19 cellular contexts compared by ENCODE assay signal in genomic region chr1:210709694-210710093, GRCh38.
DNase-seq lines count a peak whose midpoint lies in the region; ATAC-seq, FAIRE-seq and TF ChIP-seq lines count a peak whose summit lies in the region.
"Had no signal": no experiment of that assay in that cellular context is flagged by ENCODE, and none has a peak within 500 bp of the region (broad histone marks: within the 10 kb centered on the region; RNA-seq: fewer than 3 reads in every experiment).

No MANE protein-coding gene starts in this region.

- no peaks in the 10 kb centered on the region for H3K9me1 ChIP-seq in IMR-90 (ENCODE audit: insufficient read depth, low read length)
- no peaks in the 10 kb centered on the region for H3K9me1 ChIP-seq in K562 (ENCODE audit: control insufficient read depth, insufficient read depth, low read length)

- FAIRE-seq in K562 (lab: Jason Lieb, UNC) = no peak
- FAIRE-seq: G401.6, GM12891, HTR-8/SVneo had no signal

- TF ChIP-seq POLR2A in IMR-90 (IDR thresholded peaks at IDR 0.05; ENCODE audit: low read depth, low read length) (no peak), K562 (conservative IDR thresholded peaks at IDR 0.05) (no peak)

- no peak overlapping the region for H3K23ac ChIP-seq in IMR-90 (ENCODE audit: low read depth, low read length)

- H3K27ac ChIP-seq in IMR-90 (ENCODE audit: insufficient read depth, low read length) (no peak overlapping the region), K562 (ENCODE audit: extremely low read depth, low read depth, low read length) (no peak overlapping the region)

- H3K36me3 ChIP-seq in IMR-90 (ENCODE audit: control insufficient read depth, insufficient read depth, low read length) (no peaks in the 10 kb centered on the region), K562 (ENCODE audit: control insufficient read depth, insufficient read depth, low read length) (no peaks in the 10 kb centered on the region)

- H3K56ac ChIP-seq in IMR-90 (ENCODE audit: extremely low read depth, insufficient read depth, low read length) = no peak overlapping the region

- no peak overlapping the region for H2AK9ac ChIP-seq in IMR-90 (replicated peaks; ENCODE audit: low read depth, low read length, poor library complexity)

- H3K79me1 ChIP-seq in IMR-90 (ENCODE audit: low read depth in 1 of 2, low read length in 2 of 2) = no peaks in the 10 kb centered on the region

- H2BK15ac ChIP-seq in IMR-90 (ENCODE audit: low read depth, low read length) = no peak overlapping the region

- H3K18ac ChIP-seq in IMR-90 (ENCODE audit: low read depth, low read length) = no peak overlapping the region

- in situ Hi-C loops in IMR-90 (cut with MboI; ENCODE audit: low sequenced_read_pairs) = no loop called here
- in situ Hi-C loops in K562 (cut with MboI) = no loop called here

- H3K4me2 ChIP-seq in IMR-90 (ENCODE audit: low read depth, low read length) = no peak overlapping the region
- no peak overlapping the region for H3K4me2 ChIP-seq in K562 (ENCODE audit: insufficient read depth, low read length)

- CTCF ChIA-PET in IMR-90 (lab: Yijun Ruan, JAX) = no interaction called here
- CTCF ChIA-PET in K562 (lab: Yijun Ruan, JAX; ENCODE audit: low intra/inter-chr PET ratio) = no interaction called here

- ATAC-seq in IMR-90 (ENCODE audit: low read depth) (no peak), K562 (no peak)
- ATAC-seq: SK-N-SH treated with all-trans-retinoic acid at 6 μM for 48 hours had no signal

- H3K4me3 ChIP-seq in AG10803 (ENCODE audit: low read length) (no peak overlapping the region), IMR-90 (ENCODE audit: insufficient read depth, low read depth, low read length) (no peak overlapping the region), K562 (no peak overlapping the region)

- H3K9me3 ChIP-seq in IMR-90 (ENCODE audit: control insufficient read depth, insufficient read depth, low read length) (no peaks in the 10 kb centered on the region), K562 (replicated peaks; ENCODE audit: control insufficient read depth, insufficient read depth, low read depth, low read length) (no peaks in the 10 kb centered on the region)

- BruUV-seq in IMR-90 (replicated peaks; lab: Mats Ljungman, UMichigan) (no TSS peak), K562 (replicated peaks; lab: Mats Ljungman, UMichigan) (no TSS peak)

- H3K27me3 ChIP-seq in IMR-90 (ENCODE audit: control insufficient read depth, insufficient read depth, low read length) (no peaks in the 10 kb centered on the region), K562 (ENCODE audit: control insufficient read depth in 2 of 2, insufficient read depth in 2 of 2, low read length in 2 of 2) (peaks cover 0 to 6% of the 10 kb centered on the region in 2 experiments; a peak in 3 of 5 replicates)

- TF ChIP-seq EP300 in K562 (IDR thresholded peaks at IDR 0.05; ENCODE audit: low read length) = no peak

- H4K91ac ChIP-seq in IMR-90 (ENCODE audit: insufficient read depth, low read depth, low read length) = no peak overlapping the region

- no peak overlapping the region for H2AFZ ChIP-seq in IMR-90 (replicated peaks; ENCODE audit: low read length, poor library complexity)
- H2AFZ ChIP-seq in K562 (ENCODE audit: low read depth, low read length) = no peak overlapping the region

- H3K14ac ChIP-seq in IMR-90 (replicated peaks; ENCODE audit: low read depth, low read length) = no peak overlapping the region

- no peak overlapping the region for H2BK20ac ChIP-seq in IMR-90 (ENCODE audit: low read depth, low read length)

- dilution Hi-C loops in IMR-90 (cut with HindIII; ENCODE audit: low sequenced_read_pairs, unreplicated experiment) = no loop called here

- no peaks in the 10 kb centered on the region for H4K20me1 ChIP-seq in IMR-90 (ENCODE audit: insufficient read depth, low read length)
- H4K20me1 ChIP-seq in K562 (replicated peaks; ENCODE audit: control insufficient read depth, insufficient read depth, low read length) = no peaks in the 10 kb centered on the region

- H4K8ac ChIP-seq in IMR-90 (ENCODE audit: low read depth in 2 of 2, low read length in 2 of 2) = no peak overlapping the region

- no peak overlapping the region for H2BK120ac ChIP-seq in IMR-90 (ENCODE audit: low read depth, low read length)

- TF ChIP-seq CTCF in AG10803 (conservative IDR thresholded peaks at IDR 0.05; ENCODE audit: low read length) (no peak), IMR-90 (conservative IDR thresholded peaks at IDR 0.05; ENCODE audit: low read depth, low read length) (no peak), K562 (IDR thresholded peaks at IDR 0.05 in 2 of 3, conservative IDR thresholded peaks at IDR 0.05 in 1 of 3; ENCODE audit: insufficient read depth in 2 of 3, low read depth in 1 of 3, low read length in 3 of 3) (no peak)

- H2AK5ac ChIP-seq in IMR-90 (ENCODE audit: low read depth, low read length) = no peak overlapping the region

- no peak overlapping the region for H2BK5ac ChIP-seq in IMR-90 (ENCODE audit: low read depth, low read length, poor library complexity, severe bottlenecking)

- no CpG with 5 or more reads among the region's 2 CpGs for WGBS in IMR-90 (ENCODE audit: extremely low coverage in 2 of 2, insufficient read length in 1 of 2), 2 experiments
- 0% methylated on average over 2 of the region's 2 CpGs for WGBS in K562 (ENCODE audit: insufficient coverage, low coverage, missing lambda C conversion rate)

- no peak for TF ChIP-seq RAD21 in IMR-90 (IDR thresholded peaks at IDR 0.05; ENCODE audit: low read length)
- no peak for TF ChIP-seq RAD21 in K562 (CRISPR knock-in tag; conservative IDR thresholded peaks at IDR 0.05 in 1 of 2, IDR thresholded peaks at IDR 0.05 in 1 of 2)

- no peak overlapping the region for H3K4ac ChIP-seq in IMR-90 (ENCODE audit: low read depth, low read length)

- DNase-seq in AG10803 (ENCODE audit: low read depth) (peak; percentile 12), IMR-90 (no peak), K562 (ENCODE audit: extremely low read depth in 1 of 4, low spot score in 3 of 4) (no peak), kidney tubule cell (ENCODE audit: low spot score) (peak; percentile 23), HuH-7.5 (ENCODE audit: low spot score) (no peak), NCI-H1092 (lab: John Stamatoyannopoulos, UW) (no peak), SW480 (ENCODE audit: low spot score) (no peak), NCI-H1694 (lab: John Stamatoyannopoulos, UW) (no peak)
- DNase-seq: Calu3; CD4-positive, alpha-beta T cell; HCEC 1CT; KG1; NCI-H146; NCI-H226; Right ventricle myocardium superior had no signal

- intact Hi-C loops in IMR-90 (cut with micrococcal nuclease) = loop anchor here (10.0 kb wide), 1 partner anchor 885 kb away; the partner anchor contains the start of gene UTP25
- intact Hi-C loops in K562 (cut with micrococcal nuclease) = loop anchor here (10.0 kb wide), 1 partner anchor 425 kb away; the partner anchor contains the start of gene KCNH1

- H3K4me1 ChIP-seq in IMR-90 (ENCODE audit: control insufficient read depth, insufficient read depth, low read length) (no peaks in the 10 kb centered on the region), K562 (replicated peaks in 1 of 2; ENCODE audit: control insufficient read depth in 2 of 2, insufficient read depth in 2 of 2, low read length in 2 of 2) (no peaks in the 10 kb centered on the region)

- POLR2A ChIA-PET in IMR-90 (lab: Charles Lee; ENCODE audit: unreplicated experiment) (no interaction called here), K562 (lab: Yijun Ruan, JAX) (no interaction called here)

- H4K5ac ChIP-seq in IMR-90 (ENCODE audit: low read depth, low read length) = no peak overlapping the region

- H3K9ac ChIP-seq in IMR-90 (ENCODE audit: low read depth, low read length) = no peak overlapping the region
- no peak overlapping the region for H3K9ac ChIP-seq in K562 (ENCODE audit: insufficient read depth in 1 of 2, low read depth in 2 of 2, low read length in 2 of 2)

- H3K79me2 ChIP-seq in K562 (ENCODE audit: control insufficient read depth, insufficient read depth, low read length) = no peaks in the 10 kb centered on the region

TF ChIP-seq in IMR-90, 13 proteins besides CTCF, POLR2A, EP300 and RAD21:
- no peak for TF ChIP-seq ELK1 (IDR thresholded peaks at IDR 0.05; ENCODE audit: borderline replicate concordance, low read depth, low read length)
- no peak for TF ChIP-seq NFE2L2 (IDR thresholded peaks at IDR 0.05; ENCODE audit: low read depth, low read length)
- peak; percentile 87 for TF ChIP-seq CEBPB (IDR thresholded peaks at IDR 0.05; ENCODE audit: low read depth, low read length)
- TF ChIP-seq RFX5 (IDR thresholded peaks at IDR 0.05; ENCODE audit: low read depth, low read length) = no peak

TF ChIP-seq in K562, 482 proteins besides CTCF, POLR2A, EP300 and RAD21:
- TF ChIP-seq CEBPG (CRISPR knock-in tag; IDR thresholded peaks at IDR 0.05) (no peak), CEBPG (tag; conservative IDR thresholded peaks at IDR 0.05 in 1 of 2, IDR thresholded peaks at IDR 0.05 in 1 of 2) (peak; percentile 58 to 84), CEBPB (tag; IDR thresholded peaks at IDR 0.05) (peak; percentile 86), STAT5A (IDR thresholded peaks at IDR 0.05; ENCODE audit: borderline replicate concordance, low read length) (no peak), GATAD2B (IDR thresholded peaks at IDR 0.05; ENCODE audit: borderline replicate concordance) (no peak), SNIP1 (IDR thresholded peaks at IDR 0.05; ENCODE audit: low read depth) (no peak)

Comparison
In these comparisons a context has a peak if more than half of its experiments do, and no peak if none do; other contexts are left out.
1. DNase-seq: peak in AG10803 (single experiment) and kidney tubule cell (single experiment); none in IMR-90 (single experiment), K562 (0 of 4), HuH-7.5 (single experiment), NCI-H1092 (single experiment), SW480 (single experiment) and NCI-H1694 (single experiment).